17 cellular contexts compared by ENCODE assay signal in the genomic region with DNA sequence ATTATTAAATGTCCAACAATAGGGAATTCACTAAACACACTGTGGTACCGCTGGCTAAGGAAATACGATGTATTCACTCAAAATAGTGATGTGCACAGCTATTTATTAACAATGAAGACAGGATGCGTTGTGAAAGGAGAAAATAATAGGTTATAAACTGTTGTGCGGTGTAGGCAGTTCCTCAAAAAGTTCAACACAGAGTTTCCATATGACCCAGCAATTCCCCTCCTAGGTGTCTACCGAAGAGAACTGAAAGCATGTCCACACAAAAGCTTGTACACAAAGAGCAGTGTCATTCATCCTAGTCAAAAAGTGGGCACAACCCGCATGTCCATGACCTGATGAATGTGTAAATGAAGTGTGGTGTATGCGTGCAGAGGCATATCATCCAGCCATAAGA. TPM values are rescaled to one million over a fixed set of nuclear protein-coding genes. Genes with fewer than 3 reads are reported as not detected.
DNase-seq lines count a peak whose midpoint lies in the region; ATAC-seq and TF ChIP-seq lines count a peak whose summit lies in the region.
"Had no signal": no experiment of that assay in that cellular context is flagged by ENCODE, and none has a peak within 500 bp of the region (broad histone marks: within the 10 kb centered on the region; RNA-seq: fewer than 3 reads in every experiment).

No MANE protein-coding gene starts in this region.

- TF ChIP-seq POLR2A in right lobe of liver (IDR thresholded peaks at IDR 0.05): no peak

- peaks cover 0 to 41% (median 14%) of the 10 kb centered on the region in 4 donors for H3K4me1 ChIP-seq in right lobe of liver

- ATAC-seq in GM18907 (IDR thresholded peaks at IDR 0.05; ENCODE audit: unreplicated experiment) (peak; percentile 81), GM21786 (IDR thresholded peaks at IDR 0.05; ENCODE audit: unreplicated experiment) (peak; percentile 89), HG03442 (IDR thresholded peaks at IDR 0.05; ENCODE audit: unreplicated experiment) (peak; percentile 91), right lobe of liver (no peak), HG03108 (IDR thresholded peaks at IDR 0.05; ENCODE audit: unreplicated experiment) (no peak)
- ATAC-seq: activated T-cell treated with anti-CD3 and anti-CD28 coated beads, Interleukin-2, amount 50 U/mL, for 72 hours had no signal

- H3K27ac ChIP-seq in right lobe of liver (peak overlapping the region in 2 of 3 donors; percentile 61 to 93), substantia nigra (ENCODE audit: low read depth, low read length, poor library complexity, severe bottlenecking) (no peak overlapping the region)

- DNase-seq in right lobe of liver (no peak), substantia nigra (lab: John Stamatoyannopoulos, UW) (no peak), NCI-H1930 (lab: John Stamatoyannopoulos, UW) (no peak)
- no peak for DNase-seq in activated effector memory CD4-positive, alpha-beta T cell treated with anti-CD3 and anti-CD28 coated beads, Interleukin-2, amount 50 U/mL, for 16 hours
- DNase-seq: activated B cell treated with CpG ODN at 0.5 μM for 24 hours; activated T-cell treated with anti-CD3 and anti-CD28 coated beads, Interleukin-2, amount 50 U/mL, for 72 hours; CD4-positive, CD25-positive, alpha-beta regulatory T cell; heart left ventricle; left ventricle myocardium superior; NCI-H524; SHP77 treated with DMSO at 0.1 percent for 48 hours; stimulated activated naive CD4-positive, alpha-beta T cell had no signal

- intact Hi-C loops in right lobe of liver (cut with DNase I): loop anchor here in 1 of 2 donors (5.0 kb wide), 1 partner anchor 72 kb away; no protein-coding TSS in a partner anchor

- H3K9me3 ChIP-seq in right lobe of liver: no peaks in the 10 kb centered on the region
- H3K9me3 ChIP-seq: heart left ventricle had no signal

- no peak overlapping the region for H3K4me3 ChIP-seq in right lobe of liver
- H3K4me3 ChIP-seq: heart left ventricle had no signal

- 51% methylated on average over 7 of the region's 7 CpGs for WGBS in right lobe of liver (ENCODE audit: insufficient coverage, low coverage, low lambda C conversion rate, missing lambda C conversion rate)

- no peaks in the 10 kb centered on the region for H3K27me3 ChIP-seq in right lobe of liver
- H3K27me3 ChIP-seq: heart left ventricle had no signal

- TF ChIP-seq CTCF in right lobe of liver (IDR thresholded peaks at IDR 0.05): no peak

- peaks cover 0 to 8% (median 1%) of the 10 kb centered on the region in 4 donors for H3K36me3 ChIP-seq in right lobe of liver
- H3K36me3 ChIP-seq: heart left ventricle had no signal

RNA-seq across cellular contexts. Expression of gene CES1, which starts 1.1 kb away (rescaled TPM):
- total RNA-seq in right lobe of liver: 1,000 to 10,000 TPM in 5 of 6 experiments, 100 to 1,000 TPM in 1; 847 to 4,059 (median 1,770) TPM
- total RNA-seq: activated B cell treated with CpG ODN at 0.5 μM for 24 hours; activated T-cell treated with anti-CD3 and anti-CD28 coated beads, Interleukin-2, amount 50 U/mL, for 72 hours had no signal

RNA-seq across cellular contexts. Expression of gene CES5A, which starts 41.1 kb away (rescaled TPM):
- total RNA-seq in right lobe of liver: 1 to 10 TPM; 1.2 to 5.2 (median 2.8) TPM
- total RNA-seq: activated B cell treated with CpG ODN at 0.5 μM for 24 hours; activated T-cell treated with anti-CD3 and anti-CD28 coated beads, Interleukin-2, amount 50 U/mL, for 72 hours; CD4-positive, CD25-positive, alpha-beta regulatory T cell; left ventricle myocardium superior; omental fat pad had no signal

Comparison
In these comparisons a context has a peak if more than half of its experiments do, and no peak if none do; other contexts are left out.
1. ATAC-seq: peak in GM18907 (single experiment), GM21786 (single experiment) and HG03442 (single experiment); none in right lobe of liver (0 of 4) and HG03108 (single experiment).